ENCODE assay signal across 15 cellular contexts in genomic region chr14:43165651-43166050, GRCh38.
DNase-seq lines count a peak whose midpoint lies in the region; ATAC-seq, FAIRE-seq and TF ChIP-seq lines count a peak whose summit lies in the region.
"Had no signal": no experiment of that assay in that cellular context is flagged by ENCODE, and none has a peak within 500 bp of the region (broad histone marks: within the 10 kb centered on the region; RNA-seq: fewer than 3 reads in every experiment).

No MANE protein-coding gene starts in this region.

- H3K9me3 ChIP-seq in A549 (no peaks in the 10 kb centered on the region), PC-3 (ENCODE audit: low read length) (no peaks in the 10 kb centered on the region), hepatocyte (ENCODE audit: low read depth) (no peaks in the 10 kb centered on the region)
- H3K9me3 ChIP-seq: BLaER1 treated with 17β-estradiol and CSF1 and Interleukin-3, amounts not matched to agents 10 nM and 100 nM had no signal

- H3K4me2 ChIP-seq in A549 = peak overlapping the region; percentile 54
- H3K4me2 ChIP-seq in PC-3 (ENCODE audit: low read length) = no peak overlapping the region
- H3K4me2 ChIP-seq in hepatocyte = no peak overlapping the region
- H3K4me2 ChIP-seq: BLaER1 treated with 17β-estradiol and CSF1 and Interleukin-3, amounts not matched to agents 10 nM and 100 nM; GM23338 had no signal

- DNase-seq in A549 (ENCODE audit: low read depth in 1 of 2, low spot score in 1 of 2) = peak in 1 of 2 experiments; percentile 32
- peak; percentile 62 for DNase-seq in PC-3
- peak; percentile 7 for DNase-seq in hepatocyte (ENCODE audit: low spot score)
- DNase-seq in nucleus accumbens (lab: John Stamatoyannopoulos, UW) = no peak
- no peak for DNase-seq in NCI-H524 (lab: John Stamatoyannopoulos, UW)
- DNase-seq: CD4-positive, CD25-positive, alpha-beta regulatory T cell; DMS79; H7 had no signal

- TF ChIP-seq CTCF in 22Rv1 (IDR thresholded peaks at IDR 0.05) (no peak), A549 (IDR thresholded peaks at IDR 0.05) (no peak), PC-3 (conservative IDR thresholded peaks at IDR 0.05; ENCODE audit: low read depth, low read length) (no peak), hepatocyte (IDR thresholded peaks at IDR 0.05; ENCODE audit: poor library complexity) (no peak)

- H3K9ac ChIP-seq in PC-3 (ENCODE audit: low read length) = no peak overlapping the region
- H3K9ac ChIP-seq: BLaER1 treated with 17β-estradiol and CSF1 and Interleukin-3, amounts not matched to agents 10 nM and 100 nM had no signal

- H3F3A ChIP-seq in PC-3 (ENCODE audit: low read length, unreplicated experiment) = no peaks in the 10 kb centered on the region

- H3K4me1 ChIP-seq in A549 = peaks cover 10% of the 10 kb centered on the region; the same call in 2 of the 3 replicates
- peaks cover 8% of the 10 kb centered on the region for H3K4me1 ChIP-seq in PC-3 (ENCODE audit: insufficient read depth, low read length)
- H3K4me1 ChIP-seq in hepatocyte (ENCODE audit: insufficient read depth) = peaks cover 7% of the 10 kb centered on the region
- H3K4me1 ChIP-seq: BLaER1 treated with 17β-estradiol and CSF1 and Interleukin-3, amounts not matched to agents 10 nM and 100 nM had no signal

- H3K79me2 ChIP-seq in PC-3 (ENCODE audit: low read length) = no peaks in the 10 kb centered on the region
- H3K79me2 ChIP-seq in hepatocyte = no peaks in the 10 kb centered on the region

- CTCF ChIA-PET in A549 (lab: Yijun Ruan, JAX) (interaction anchor here (1.0 kb wide), 1 partner anchor 69 kb away, joined by 3 read pairs; no protein-coding TSS in a partner anchor), PC-3 (lab: Charles Lee) (no interaction called here)

- peak; percentile 36 for FAIRE-seq in A549 (lab: Jason Lieb, UNC)
- FAIRE-seq: G401.6, GM12891 had no signal

- intact Hi-C loops in PC-3 (cut with micrococcal nuclease) = no loop called here

- H3K9me2 ChIP-seq in PC-3 (replicated peaks; ENCODE audit: low read length) (no peaks in the 10 kb centered on the region), hepatocyte (replicated peaks; ENCODE audit: insufficient read depth) (no peaks in the 10 kb centered on the region)

- H3K27me3 ChIP-seq in PC-3 (ENCODE audit: low read length) (no peaks in the 10 kb centered on the region), hepatocyte (no peaks in the 10 kb centered on the region)
- H3K27me3 ChIP-seq: BLaER1 treated with 17β-estradiol and CSF1 and Interleukin-3, amounts not matched to agents 10 nM and 100 nM had no signal

- no peak for TF ChIP-seq EP300 in A549 (IDR thresholded peaks at IDR 0.05)

- no peak for TF ChIP-seq POLR2A in A549 (IDR thresholded peaks at IDR 0.05; ENCODE audit: low read length)

- H3K36me3 ChIP-seq in PC-3 (ENCODE audit: low read depth, low read length) = no peaks in the 10 kb centered on the region
- no peaks in the 10 kb centered on the region for H3K36me3 ChIP-seq in hepatocyte (replicated peaks; ENCODE audit: insufficient read depth, low read depth)
- H3K36me3 ChIP-seq: BLaER1 treated with 17β-estradiol and CSF1 and Interleukin-3, amounts not matched to agents 10 nM and 100 nM had no signal

- H3K4me3 ChIP-seq in A549 (no peak overlapping the region), PC-3 (ENCODE audit: low read length) (no peak overlapping the region), hepatocyte (no peak overlapping the region)
- H3K4me3 ChIP-seq: BLaER1 treated with 17β-estradiol and CSF1 and Interleukin-3, amounts not matched to agents 10 nM and 100 nM; GM23338 had no signal

- no peak for TF ChIP-seq RAD21 in A549 (conservative IDR thresholded peaks at IDR 0.05 in 1 of 2, IDR thresholded peaks at IDR 0.05 in 1 of 2)

- POLR2A ChIA-PET in A549 (lab: Yijun Ruan, JAX) (no interaction called here), PC-3 (lab: Charles Lee; ENCODE audit: unreplicated experiment) (no interaction called here)

- H4K20me1 ChIP-seq in PC-3 (ENCODE audit: low read length) (no peaks in the 10 kb centered on the region), hepatocyte (ENCODE audit: insufficient read depth, poor library complexity, severe bottlenecking) (no peaks in the 10 kb centered on the region)
- H4K20me1 ChIP-seq: BLaER1 treated with 17β-estradiol and CSF1 and Interleukin-3, amounts not matched to agents 10 nM and 100 nM had no signal

- no TSS peak for BruUV-seq in PC-3 (replicated peaks; lab: Mats Ljungman, UMichigan)

- peak overlapping the region; percentile 59; the same call in 1 of the 2 replicates for H3K27ac ChIP-seq in 22Rv1
- no peak overlapping the region for H3K27ac ChIP-seq in A549
- H3K27ac ChIP-seq in PC-3 (ENCODE audit: low read length) = no peak overlapping the region
- no peak overlapping the region for H3K27ac ChIP-seq in hepatocyte
- H3K27ac ChIP-seq: BLaER1 treated with 17β-estradiol and CSF1 and Interleukin-3, amounts not matched to agents 10 nM and 100 nM; HL-60 had no signal

- H2AFZ ChIP-seq in PC-3 (ENCODE audit: low read length) (no peak overlapping the region), hepatocyte (no peak overlapping the region)
- H2AFZ ChIP-seq: GM23338 had no signal

- ATAC-seq in A549 = no peak
- ATAC-seq in PC-3 = peak; percentile 96
- ATAC-seq in GM21515 (IDR thresholded peaks at IDR 0.05; ENCODE audit: unreplicated experiment) = no peak
- ATAC-seq: GM23338 had no signal

- 9% methylated on average over 2 of the region's 2 CpGs for WGBS in A549 (ENCODE audit: missing lambda C conversion rate)
- 74% methylated on average over 2 of the region's 2 CpGs for WGBS in hepatocyte (ENCODE audit: low lambda C conversion rate, missing lambda C conversion rate)

TF ChIP-seq in A549, 52 proteins besides CTCF, POLR2A, EP300 and RAD21:
- no peak for TF ChIP-seq HEYL (CRISPR knock-in tag; IDR thresholded peaks at IDR 0.05)
- no peak for TF ChIP-seq FOSB (CRISPR knock-in tag; IDR thresholded peaks at IDR 0.05)
- TF ChIP-seq BCL3 (IDR thresholded peaks at IDR 0.05) = no peak
- no peak for TF ChIP-seq EHF (CRISPR knock-in tag; IDR thresholded peaks at IDR 0.05)
- no peak for TF ChIP-seq FOSL2 (IDR thresholded peaks at IDR 0.05)
- peak; percentile 51; the same call in 1 of the 2 replicates for TF ChIP-seq FOSL2 (CRISPR knock-in tag; IDR thresholded peaks at IDR 0.05)
- TF ChIP-seq HOXB13 (CRISPR knock-in tag; IDR thresholded peaks at IDR 0.05; ENCODE audit: low read depth) = no peak
- no peak for TF ChIP-seq NR3C1 (IDR thresholded peaks at IDR 0.05)

Comparison
In these comparisons a context has a peak if more than half of its experiments do, and no peak if none do; other contexts are left out.
1. DNase-seq: peak in PC-3 (single experiment) and hepatocyte (single experiment); none in nucleus accumbens (0 of 56) and NCI-H524 (0 of 2).